14 cellular contexts compared by ENCODE assay signal in the genomic region with DNA sequence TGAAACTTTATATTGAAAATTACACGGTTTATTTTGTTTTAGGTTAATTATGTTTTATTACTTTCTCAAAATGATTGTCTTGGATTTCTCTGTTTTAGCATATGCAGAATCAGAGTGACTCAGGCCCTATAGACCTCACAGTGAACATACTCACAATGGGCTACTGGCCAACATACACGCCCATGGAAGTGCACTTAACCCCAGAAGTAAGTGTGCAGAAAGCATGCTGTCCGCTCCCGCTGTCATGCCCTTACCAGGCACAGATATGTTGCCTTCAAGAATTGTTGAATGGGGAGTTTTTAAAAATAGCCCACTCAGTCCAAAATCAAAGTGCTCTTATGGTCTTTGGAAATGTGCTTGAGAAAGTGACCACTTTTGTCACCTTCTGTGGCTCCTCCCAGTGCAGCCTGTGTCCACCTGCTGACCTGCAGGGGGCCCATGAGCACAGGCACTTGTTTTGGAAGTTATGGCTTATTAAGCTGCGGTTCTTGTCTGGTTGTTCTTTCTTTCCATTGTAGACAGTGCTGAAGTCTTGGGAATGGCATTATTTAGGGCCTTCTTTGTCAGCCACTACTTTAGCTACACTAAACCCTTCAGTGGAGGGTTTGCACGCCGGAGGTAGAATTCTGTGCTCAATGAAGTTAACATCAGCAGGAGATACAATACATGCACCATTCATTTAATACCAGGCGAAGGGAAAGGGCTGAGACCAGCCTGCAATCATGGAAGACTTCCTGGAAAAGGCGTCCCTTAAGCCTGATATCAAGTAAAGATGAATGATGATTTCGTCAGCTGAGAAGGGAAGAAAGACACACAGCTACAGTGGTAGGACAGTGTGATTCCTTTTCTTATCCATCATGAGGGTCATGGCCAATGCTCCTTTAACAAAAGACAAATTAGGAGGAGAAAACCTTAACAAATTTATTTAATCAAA. TPM values are rescaled to one million over a fixed set of nuclear protein-coding genes. Genes with fewer than 3 reads are reported as not detected.
DNase-seq lines count a peak whose midpoint lies in the region; ATAC-seq and TF ChIP-seq lines count a peak whose summit lies in the region.
"Had no signal": no experiment of that assay in that cellular context is flagged by ENCODE, and none has a peak within 500 bp of the region (broad histone marks: within the 10 kb centered on the region; RNA-seq: fewer than 3 reads in every experiment).

No MANE protein-coding gene starts in this region.

- peaks cover 45% of the 10 kb centered on the region for H3K36me3 Mint-ChIP-seq in activated CD8-positive, alpha-beta T cell treated with anti-CD3 and anti-CD28 coated beads for 36 hours (ENCODE audit: low read depth)

- no peak overlapping the region for H3K4me3 Mint-ChIP-seq in activated CD8-positive, alpha-beta T cell treated with anti-CD3 and anti-CD28 coated beads for 36 hours
- H3K4me3 Mint-ChIP-seq: naive thymus-derived CD8-positive, alpha-beta T cell had no signal

- ATAC-seq in psoas muscle (no peak), HG02885 (IDR thresholded peaks at IDR 0.05; ENCODE audit: poor library complexity, unreplicated experiment) (no peak)
- ATAC-seq in activated CD8-positive, alpha-beta T cell treated with anti-CD3 and anti-CD28 coated beads for 36 hours, result no peak
- ATAC-seq: heart right ventricle; naive thymus-derived CD8-positive, alpha-beta T cell; stimulated activated naive CD8-positive, alpha-beta T cell treated with anti-CD3 and anti-CD28 coated beads, Interleukin-15, Interleukin-2, amounts not matched to agents 100 U/mL and 50 U/mL, for 24 hours had no signal

- H3K4me1 Mint-ChIP-seq in activated CD8-positive, alpha-beta T cell treated with anti-CD3 and anti-CD28 coated beads for 36 hours (ENCODE audit: low read depth), result no peaks in the 10 kb centered on the region

- CTCF ChIA-PET in activated CD8-positive, alpha-beta T cell treated with anti-CD3 and anti-CD28 coated beads for 36 hours (lab: Charles Lee), result no interaction called here

- H3K27me3 ChIP-seq in psoas muscle (ENCODE audit: insufficient read depth in 3 of 3, low read length in 2 of 3), result no peaks in the 10 kb centered on the region
- H3K27me3 ChIP-seq: heart right ventricle had no signal

- peaks cover 26 to 100% of the 10 kb centered on the region in 2 donors for H3K36me3 ChIP-seq in psoas muscle (ENCODE audit: insufficient read depth in 1 of 2, low read depth in 1 of 2)

- H3K4me3 ChIP-seq in foreskin fibroblast (ENCODE audit: low read depth in 1 of 2, low read length in 2 of 2) (no peak overlapping the region), psoas muscle (no peak overlapping the region)
- H3K4me3 ChIP-seq: heart right ventricle had no signal

- TF ChIP-seq CTCF in GM12874 (IDR thresholded peaks at IDR 0.05; ENCODE audit: insufficient read depth, low read depth, low read length) (0 out of 2 replicates have a peak, but pooled peaks have one; percentile 7), foreskin fibroblast (IDR thresholded peaks at IDR 0.05; ENCODE audit: low read depth, low read length) (peak; percentile 34), psoas muscle (IDR thresholded peaks at IDR 0.05) (peak; percentile 10)
- no peak for TF ChIP-seq CTCF in activated CD8-positive, alpha-beta T cell treated with anti-CD3 and anti-CD28 coated beads for 36 hours (IDR thresholded peaks at IDR 0.05)

- no peak overlapping the region for H3K27ac ChIP-seq in psoas muscle
- H3K27ac ChIP-seq: heart right ventricle had no signal

- intact Hi-C loops in psoas muscle (cut with DNase I), result no loop called here
- intact Hi-C loops in activated CD8-positive, alpha-beta T cell treated with anti-CD3 and anti-CD28 coated beads for 36 hours (cut with micrococcal nuclease), result no loop called here

- H3K9me3 Mint-ChIP-seq in activated CD8-positive, alpha-beta T cell treated with anti-CD3 and anti-CD28 coated beads for 36 hours, result no peaks in the 10 kb centered on the region
- H3K9me3 Mint-ChIP-seq: naive thymus-derived CD8-positive, alpha-beta T cell had no signal

- POLR2A ChIA-PET in activated CD8-positive, alpha-beta T cell treated with anti-CD3 and anti-CD28 coated beads for 36 hours (lab: Charles Lee), result no interaction called here

- DNase-seq in SK-MEL-5 (ENCODE audit: low read depth, low spot score) (peak; percentile 21), foreskin fibroblast (peak in 1 of 2 donors; percentile 18), psoas muscle (no peak), NCI-H2107 (lab: John Stamatoyannopoulos, UW) (no peak)
- DNase-seq in activated CD8-positive, alpha-beta T cell treated with anti-CD3 and anti-CD28 coated beads for 36 hours, result no peak
- no peak for DNase-seq in stimulated activated CD4-positive, alpha-beta T cell treated with anti-CD3 and anti-CD28 coated beads, Interleukin-15, amount 100 ng/mL, for 24 hours
- DNase-seq: activated T-cell treated with anti-CD3 and anti-CD28 coated beads, Interleukin-2, amount 50 U/mL, for 1 hour; caudate nucleus; heart right ventricle; naive thymus-derived CD8-positive, alpha-beta T cell; NCI-H1694; stimulated activated naive CD8-positive, alpha-beta T cell treated with anti-CD3 and anti-CD28 coated beads, Interleukin-15, Interleukin-2, amounts not matched to agents 100 U/mL and 50 U/mL, for 24 hours had no signal

- WGBS in psoas muscle, 3 donors, result 71 to 82% (median 78%) methylated on average over 10 of the region's 10 CpGs

- in situ Hi-C loops in SK-MEL-5 (cut with HindIII; ENCODE audit: low pct_unique_long_range_greater_than_20kb, low sequenced_read_pairs), result no loop called here

- H3K9me3 ChIP-seq in psoas muscle, result no peaks in the 10 kb centered on the region
- H3K9me3 ChIP-seq: heart right ventricle had no signal

- H3K27ac Mint-ChIP-seq in activated CD8-positive, alpha-beta T cell treated with anti-CD3 and anti-CD28 coated beads for 36 hours, result no peak overlapping the region

- no peaks in the 10 kb centered on the region for H3K4me1 ChIP-seq in psoas muscle
- H3K4me1 ChIP-seq: heart right ventricle had no signal

- no peaks in the 10 kb centered on the region for H3K27me3 Mint-ChIP-seq in activated CD8-positive, alpha-beta T cell treated with anti-CD3 and anti-CD28 coated beads for 36 hours
- H3K27me3 Mint-ChIP-seq: naive thymus-derived CD8-positive, alpha-beta T cell had no signal

RNA-seq across cellular contexts. Expression of gene CUL4A, which starts 36.7 kb away (rescaled TPM):
- total RNA-seq in SK-MEL-5 (2014; rRNA removed; shearing (Covaris generic)), result 157 and 173 TPM in 2 replicates
- polyA plus RNA-seq in SK-MEL-5 (2015; cell fraction: cytosol; rRNA removed), result 168 and 192 TPM in 2 replicates
- polyA plus RNA-seq in SK-MEL-5 (2015; cell fraction: nucleus; rRNA removed), result 183 and 184 TPM in 2 replicates
- total RNA-seq in psoas muscle, result 100 to 1,000 TPM; 123 to 152 (median 137) TPM
- polyA plus RNA-seq in psoas muscle, result 100 to 1,000 TPM in 1 of 3 donors, 10 to 100 TPM in 2; 75.4 to 180 (median 86.6) TPM
- 10 to 100 TPM; 81.5 to 81.7 TPM for total RNA-seq in activated CD8-positive, alpha-beta T cell treated with anti-CD3 and anti-CD28 coated beads for 36 hours

RNA-seq across cellular contexts. Expression of gene PCID2, which starts 37.7 kb away (rescaled TPM):
- 93.4 and 95.9 TPM in 2 replicates for total RNA-seq in SK-MEL-5 (2014; rRNA removed; shearing (Covaris generic))
- 74.0 and 75.3 TPM in 2 replicates for polyA plus RNA-seq in SK-MEL-5 (2015; cell fraction: cytosol; rRNA removed)
- 232 and 261 TPM in 2 replicates for polyA plus RNA-seq in SK-MEL-5 (2015; cell fraction: nucleus; rRNA removed)
- 10 to 100 TPM; 22.5 to 37.1 (median 26.4) TPM for total RNA-seq in psoas muscle
- polyA plus RNA-seq in psoas muscle, result 10 to 100 TPM; 19.9 to 28.2 (median 26.6) TPM
- 10 to 100 TPM; 75.8 to 79.0 TPM for total RNA-seq in activated CD8-positive, alpha-beta T cell treated with anti-CD3 and anti-CD28 coated beads for 36 hours

RNA-seq across cellular contexts. Expression of gene LAMP1, which starts 50.9 kb away (rescaled TPM):
- 264 and 275 TPM in 2 replicates for total RNA-seq in SK-MEL-5 (2014; rRNA removed; shearing (Covaris generic))
- polyA plus RNA-seq in SK-MEL-5 (2015; cell fraction: cytosol; rRNA removed), result 435 and 473 TPM in 2 replicates
- polyA plus RNA-seq in SK-MEL-5 (2015; cell fraction: nucleus; rRNA removed), result 82.9 and 88.3 TPM in 2 replicates
- 10 to 100 TPM; 53.7 to 71.5 (median 67.8) TPM for total RNA-seq in psoas muscle
- 10 to 100 TPM; 35.7 to 67.5 (median 60.1) TPM for polyA plus RNA-seq in psoas muscle
- 10 to 100 TPM; 37.0 to 42.6 TPM for total RNA-seq in activated CD8-positive, alpha-beta T cell treated with anti-CD3 and anti-CD28 coated beads for 36 hours
